ENCODE assay signal across 15 cellular contexts in genomic region chr5:133322743-133323142, GRCh38.
DNase-seq lines count a peak whose midpoint lies in the region; ATAC-seq, FAIRE-seq and TF ChIP-seq lines count a peak whose summit lies in the region.
"Had no signal": no experiment of that assay in that cellular context is flagged by ENCODE, and none has a peak within 500 bp of the region (broad histone marks: within the 10 kb centered on the region; RNA-seq: fewer than 3 reads in every experiment).

No MANE protein-coding gene starts in this region.

- peaks cover 8% of the 10 kb centered on the region for H3K36me3 Mint-ChIP-seq in activated T-helper 17 cell treated with anti-CD3 and anti-CD28 coated beads, Interleukin-2, amount 50 U/mL, for 72 hours (ENCODE audit: low read depth)
- H3K36me3 Mint-ChIP-seq in neural progenitor cell (no peaks in the 10 kb centered on the region), MCF 10A (ENCODE audit: insufficient read depth, unreplicated experiment) (no peaks in the 10 kb centered on the region)
- H3K36me3 Mint-ChIP-seq: CD8-positive, alpha-beta T cell had no signal

- H3K4me3 Mint-ChIP-seq in activated T-helper 17 cell treated with anti-CD3 and anti-CD28 coated beads, Interleukin-2, amount 50 U/mL, for 72 hours, result peak overlapping the region; percentile 3
- H3K4me3 Mint-ChIP-seq in neural progenitor cell (no peak overlapping the region), MCF 10A (ENCODE audit: unreplicated experiment) (no peak overlapping the region)
- H3K4me3 Mint-ChIP-seq: CD8-positive, alpha-beta T cell had no signal

- DNase-seq in GM12892 (ENCODE audit: insufficient read length) (no peak), left kidney (ENCODE audit: low read depth, low spot score) (peak; percentile 16), SKM-1 treated with dmso at 0.1 percent for 144 hours (lab: John Stamatoyannopoulos, UW; ENCODE audit: unreplicated experiment) (no peak), neural progenitor cell (ENCODE audit: low spot score) (no peak), MCF 10A (ENCODE audit: unreplicated experiment) (no peak)
- DNase-seq: Calu3; CD8-positive, alpha-beta T cell; EL; NCI-H1105; PC-9 had no signal

- H3K4me3 ChIP-seq in neural progenitor cell, result no peak overlapping the region
- H3K4me3 ChIP-seq: BLaER1 treated with 17β-estradiol and CSF1 and Interleukin-3, amounts not matched to agents 10 nM and 100 nM; PC-9 had no signal

- H4K20me1 ChIP-seq in neural progenitor cell (ENCODE audit: low read depth), result no peaks in the 10 kb centered on the region
- H4K20me1 ChIP-seq: BLaER1 treated with 17β-estradiol and CSF1 and Interleukin-3, amounts not matched to agents 10 nM and 100 nM had no signal

- H3K9me3 ChIP-seq in neural progenitor cell (ENCODE audit: low read depth), result no peaks in the 10 kb centered on the region
- H3K9me3 ChIP-seq: BLaER1 treated with 17β-estradiol and CSF1 and Interleukin-3, amounts not matched to agents 10 nM and 100 nM had no signal

- no peaks in the 10 kb centered on the region for H3K79me2 ChIP-seq in neural progenitor cell (ENCODE audit: low read depth)

- H3K27me3 Mint-ChIP-seq in activated T-helper 17 cell treated with anti-CD3 and anti-CD28 coated beads, Interleukin-2, amount 50 U/mL, for 72 hours, result no peaks in the 10 kb centered on the region
- H3K27me3 Mint-ChIP-seq in neural progenitor cell (ENCODE audit: insufficient read depth, low read depth) (peaks cover 7% of the 10 kb centered on the region), MCF 10A (ENCODE audit: insufficient read depth, unreplicated experiment) (no peaks in the 10 kb centered on the region)

- peaks cover 6% of the 10 kb centered on the region for H3K4me1 Mint-ChIP-seq in activated T-helper 17 cell treated with anti-CD3 and anti-CD28 coated beads, Interleukin-2, amount 50 U/mL, for 72 hours
- H3K4me1 Mint-ChIP-seq in neural progenitor cell (peaks cover 11% of the 10 kb centered on the region), MCF 10A (ENCODE audit: insufficient read depth, unreplicated experiment) (no peaks in the 10 kb centered on the region)

- intact Hi-C loops in MCF 10A (cut with micrococcal nuclease), result no loop called here

- TF ChIP-seq POLR2A in GM12892 (IDR thresholded peaks at IDR 0.05; ENCODE audit: low read depth, low read length), result no peak

- no peaks in the 10 kb centered on the region for H3K9me3 Mint-ChIP-seq in activated T-helper 17 cell treated with anti-CD3 and anti-CD28 coated beads, Interleukin-2, amount 50 U/mL, for 72 hours
- H3K9me3 Mint-ChIP-seq in neural progenitor cell (no peaks in the 10 kb centered on the region), MCF 10A (ENCODE audit: unreplicated experiment) (no peaks in the 10 kb centered on the region)
- H3K9me3 Mint-ChIP-seq: CD8-positive, alpha-beta T cell had no signal

- H3K27me3 ChIP-seq in neural progenitor cell, result no peaks in the 10 kb centered on the region
- H3K27me3 ChIP-seq: BLaER1 treated with 17β-estradiol and CSF1 and Interleukin-3, amounts not matched to agents 10 nM and 100 nM had no signal

- CTCF ChIA-PET in MCF 10A (lab: Yijun Ruan, JAX), result interaction anchor here (0.6 to 10.7 kb wide), 4 partner anchors 30 to 220 kb away, joined by 3 to 82 read pairs (median 5); no protein-coding TSS in a partner anchor

- TF ChIP-seq EP300 in Ishikawa (IDR thresholded peaks at IDR 0.05; ENCODE audit: borderline replicate concordance), result no peak

- TF ChIP-seq RAD21 in Ishikawa (IDR thresholded peaks at IDR 0.05; ENCODE audit: low read depth), result no peak

- H2AFZ ChIP-seq in neural progenitor cell (replicated peaks), result no peak overlapping the region
- H2AFZ ChIP-seq: PC-9 had no signal

- FAIRE-seq in GM12892 (lab: Jason Lieb, UNC), result peak; percentile 65
- FAIRE-seq: HTR-8/SVneo had no signal

- H3K9ac ChIP-seq in neural progenitor cell, result no peak overlapping the region
- H3K9ac ChIP-seq: BLaER1 treated with 17β-estradiol and CSF1 and Interleukin-3, amounts not matched to agents 10 nM and 100 nM had no signal

- no peaks in the 10 kb centered on the region for H3K36me3 ChIP-seq in neural progenitor cell
- H3K36me3 ChIP-seq: BLaER1 treated with 17β-estradiol and CSF1 and Interleukin-3, amounts not matched to agents 10 nM and 100 nM had no signal

- H3K4me1 ChIP-seq in neural progenitor cell, result peaks cover 25% of the 10 kb centered on the region

- POLR2A ChIA-PET in MCF 10A (lab: Yijun Ruan, JAX), result interaction anchor here (0.7 kb wide), 1 partner anchor 16 kb away, joined by 3 read pairs; no protein-coding TSS in a partner anchor

- no peak for TF ChIP-seq CTCF in neural progenitor cell (IDR thresholded peaks at IDR 0.05)
- TF ChIP-seq CTCF in MCF 10A (IDR thresholded peaks at IDR 0.05; ENCODE audit: unreplicated experiment), result no peak

- peak overlapping the region; percentile 82 for H3K27ac Mint-ChIP-seq in activated T-helper 17 cell treated with anti-CD3 and anti-CD28 coated beads, Interleukin-2, amount 50 U/mL, for 72 hours
- H3K27ac Mint-ChIP-seq in neural progenitor cell (no peak overlapping the region), MCF 10A (ENCODE audit: low read depth, unreplicated experiment) (no peak overlapping the region)
- H3K27ac Mint-ChIP-seq: CD8-positive, alpha-beta T cell had no signal

- BruUV-seq in MCF 10A (replicated peaks; lab: Mats Ljungman, UMichigan), result no TSS peak

- no peak overlapping the region for H3K27ac ChIP-seq in neural progenitor cell
- H3K27ac ChIP-seq: BLaER1 treated with 17β-estradiol and CSF1 and Interleukin-3, amounts not matched to agents 10 nM and 100 nM; PC-9 had no signal

- peaks cover 5% of the 10 kb centered on the region for H3F3A ChIP-seq in neural progenitor cell (ENCODE audit: low read depth)

- no peak overlapping the region for H3K4me2 ChIP-seq in neural progenitor cell
- H3K4me2 ChIP-seq: PC-9 had no signal

- no peak for ATAC-seq in activated T-helper 17 cell treated with anti-CD3 and anti-CD28 coated beads, Interleukin-2, amount 50 U/mL, for 72 hours (replicated peaks)
- no peak for ATAC-seq in HG02759 (IDR thresholded peaks at IDR 0.05; ENCODE audit: unreplicated experiment)
- ATAC-seq: CD8-positive, alpha-beta T cell had no signal

TF ChIP-seq in Ishikawa, 13 proteins besides CTCF, POLR2A, EP300 and RAD21:
- TF ChIP-seq, protein P1, sequence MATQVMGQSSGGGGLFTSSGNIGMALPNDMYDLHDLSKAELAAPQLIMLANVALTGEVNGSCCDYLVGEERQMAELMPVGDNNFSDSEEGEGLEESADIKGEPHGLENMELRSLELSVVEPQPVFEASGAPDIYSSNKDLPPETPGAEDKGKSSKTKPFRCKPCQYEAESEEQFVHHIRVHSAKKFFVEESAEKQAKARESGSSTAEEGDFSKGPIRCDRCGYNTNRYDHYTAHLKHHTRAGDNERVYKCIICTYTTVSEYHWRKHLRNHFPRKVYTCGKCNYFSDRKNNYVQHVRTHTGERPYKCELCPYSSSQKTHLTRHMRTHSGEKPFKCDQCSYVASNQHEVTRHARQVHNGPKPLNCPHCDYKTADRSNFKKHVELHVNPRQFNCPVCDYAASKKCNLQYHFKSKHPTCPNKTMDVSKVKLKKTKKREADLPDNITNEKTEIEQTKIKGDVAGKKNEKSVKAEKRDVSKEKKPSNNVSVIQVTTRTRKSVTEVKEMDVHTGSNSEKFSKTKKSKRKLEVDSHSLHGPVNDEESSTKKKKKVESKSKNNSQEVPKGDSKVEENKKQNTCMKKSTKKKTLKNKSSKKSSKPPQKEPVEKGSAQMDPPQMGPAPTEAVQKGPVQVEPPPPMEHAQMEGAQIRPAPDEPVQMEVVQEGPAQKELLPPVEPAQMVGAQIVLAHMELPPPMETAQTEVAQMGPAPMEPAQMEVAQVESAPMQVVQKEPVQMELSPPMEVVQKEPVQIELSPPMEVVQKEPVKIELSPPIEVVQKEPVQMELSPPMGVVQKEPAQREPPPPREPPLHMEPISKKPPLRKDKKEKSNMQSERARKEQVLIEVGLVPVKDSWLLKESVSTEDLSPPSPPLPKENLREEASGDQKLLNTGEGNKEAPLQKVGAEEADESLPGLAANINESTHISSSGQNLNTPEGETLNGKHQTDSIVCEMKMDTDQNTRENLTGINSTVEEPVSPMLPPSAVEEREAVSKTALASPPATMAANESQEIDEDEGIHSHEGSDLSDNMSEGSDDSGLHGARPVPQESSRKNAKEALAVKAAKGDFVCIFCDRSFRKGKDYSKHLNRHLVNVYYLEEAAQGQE (IDR thresholded peaks at IDR 0.05; ENCODE audit: low read depth), result peak; percentile 62
- TF ChIP-seq MAX (IDR thresholded peaks at IDR 0.05), result no peak
- no peak for TF ChIP-seq EGR1 (IDR thresholded peaks at IDR 0.05)
- TF ChIP-seq NFIC (IDR thresholded peaks at IDR 0.05), result no peak
- no peak for TF ChIP-seq ZBTB7A (IDR thresholded peaks at IDR 0.05; ENCODE audit: low read depth)
- TF ChIP-seq USF1 (IDR thresholded peaks at IDR 0.05), result no peak
- TF ChIP-seq CEBPB (IDR thresholded peaks at IDR 0.05), result no peak
